11 cellular contexts compared by ENCODE assay signal in genomic region chr9:94919376-94920098, GRCh38.
DNase-seq lines count a peak whose midpoint lies in the region; ATAC-seq and TF ChIP-seq lines count a peak whose summit lies in the region.
"Had no signal": no experiment of that assay in that cellular context is flagged by ENCODE, and none has a peak within 500 bp of the region (broad histone marks: within the 10 kb centered on the region; RNA-seq: fewer than 3 reads in every experiment).

No MANE protein-coding gene starts in this region.

- H3K36me3 ChIP-seq in lung (ENCODE audit: control insufficient read depth in 2 of 2, insufficient read depth in 2 of 2, low read length in 2 of 2) (no peaks in the 10 kb centered on the region), upper lobe of right lung (no peaks in the 10 kb centered on the region)

- H3K27me3 ChIP-seq in lung (ENCODE audit: control insufficient read depth, insufficient read depth), result no peaks in the 10 kb centered on the region
- no peaks in the 10 kb centered on the region for H3K27me3 ChIP-seq in upper lobe of right lung

- H3K27me3 Mint-ChIP-seq in activated T-cell treated with anti-CD3 and anti-CD28 coated beads, Interleukin-2, amount 50 U/mL, for 72 hours (ENCODE audit: low read depth), result no peaks in the 10 kb centered on the region
- H3K27me3 Mint-ChIP-seq in CD14-positive monocyte (ENCODE audit: low read depth in 3 of 3), result peaks cover 0 to 3% (median 1%) of the 10 kb centered on the region in 3 donors
- H3K27me3 Mint-ChIP-seq: dendritic cell treated with granulocyte-macrophage colony-stimulating factor and Interleukin-4, amounts not matched to agents 40 ng/mL and 50 ng/mL, for 4 days had no signal

- no peaks in the 10 kb centered on the region for H3K9me3 ChIP-seq in lung (ENCODE audit: control insufficient read depth in 2 of 2, insufficient read depth in 1 of 2, low read length in 1 of 2)
- H3K9me3 ChIP-seq in upper lobe of right lung, result no peaks in the 10 kb centered on the region

- H3K4me3 ChIP-seq in coronary artery (peak overlapping the region; percentile 49), lung (no peak overlapping the region), upper lobe of right lung (no peak overlapping the region)

- H3K9me3 Mint-ChIP-seq in activated T-cell treated with anti-CD3 and anti-CD28 coated beads, Interleukin-2, amount 50 U/mL, for 72 hours, result no peaks in the 10 kb centered on the region
- no peaks in the 10 kb centered on the region for H3K9me3 Mint-ChIP-seq in CD14-positive monocyte
- H3K9me3 Mint-ChIP-seq: dendritic cell treated with granulocyte-macrophage colony-stimulating factor and Interleukin-4, amounts not matched to agents 40 ng/mL and 50 ng/mL, for 4 days had no signal

- intact Hi-C loops in upper lobe of right lung (cut with DNase I) (no loop called here), CD14-positive monocyte (cut with micrococcal nuclease) (no loop called here)

- H3K27ac Mint-ChIP-seq in activated T-cell treated with anti-CD3 and anti-CD28 coated beads, Interleukin-2, amount 50 U/mL, for 72 hours, result peak overlapping the region; percentile 20
- H3K27ac Mint-ChIP-seq in CD14-positive monocyte, result peak overlapping the region in 1 of 7 donors; percentile 26
- H3K27ac Mint-ChIP-seq: dendritic cell treated with granulocyte-macrophage colony-stimulating factor and Interleukin-4, amounts not matched to agents 40 ng/mL and 50 ng/mL, for 4 days had no signal

- TF ChIP-seq CTCF in coronary artery (IDR thresholded peaks at IDR 0.05) (no peak), lung (IDR thresholded peaks at IDR 0.05; ENCODE audit: control extremely low read depth, extremely low read depth) (no peak), upper lobe of right lung (IDR thresholded peaks at IDR 0.05) (no peak), CD14-positive monocyte (IDR thresholded peaks at IDR 0.05) (no peak)

- H3K4me1 ChIP-seq in lung (ENCODE audit: control insufficient read depth in 2 of 2, insufficient read depth in 2 of 2, low read length in 2 of 2), result peaks cover 12% of the 10 kb centered on the region in 2 donors
- H3K4me1 ChIP-seq in upper lobe of right lung, result peaks cover 44% of the 10 kb centered on the region

- no peak for ATAC-seq in activated T-cell treated with anti-CD3 and anti-CD28 coated beads, Interleukin-2, amount 50 U/mL, for 72 hours (replicated peaks in 1 of 2)
- ATAC-seq in lung (ENCODE audit: insufficient read depth, low FRiP score) (peak; percentile 34), upper lobe of right lung (peak; percentile 28)
- ATAC-seq: left colon had no signal

- WGBS in lung, 2 donors, result 76 to 89% methylated on average over 17 of the region's 17 CpGs

- H3K4me3 Mint-ChIP-seq in activated T-cell treated with anti-CD3 and anti-CD28 coated beads, Interleukin-2, amount 50 U/mL, for 72 hours, result no peak overlapping the region
- no peak overlapping the region for H3K4me3 Mint-ChIP-seq in CD14-positive monocyte
- H3K4me3 Mint-ChIP-seq: dendritic cell treated with granulocyte-macrophage colony-stimulating factor and Interleukin-4, amounts not matched to agents 40 ng/mL and 50 ng/mL, for 4 days had no signal

- no peak for DNase-seq in activated T-cell treated with anti-CD3 and anti-CD28 coated beads, Interleukin-2, amount 50 U/mL, for 72 hours
- DNase-seq in activated T-cell treated with anti-CD3 and anti-CD28 coated beads, Interleukin-2, amount 50 U/mL, for 48 hours, result no peak
- DNase-seq in coronary artery (ENCODE audit: low spot score), result peak; percentile 70
- no peak for DNase-seq in lung (ENCODE audit: low spot score)
- DNase-seq in upper lobe of right lung, result peak; percentile 73
- no peak for DNase-seq in CD14-positive monocyte (ENCODE audit: low spot score)
- no peak for DNase-seq in activated CD4-positive, alpha-beta T cell treated with anti-CD3 and anti-CD28 coated beads, Interleukin-2, amount 50 U/mL, for 48 hours
- DNase-seq in DMS 273 treated with DMSO at 0.1 percent for 48 hours (lab: John Stamatoyannopoulos, UW), result no peak
- DNase-seq: left colon, NCI-H1105 treated with DMSO at 0.1 percent for 48 hours had no signal

- no peaks in the 10 kb centered on the region for H3K36me3 Mint-ChIP-seq in activated T-cell treated with anti-CD3 and anti-CD28 coated beads, Interleukin-2, amount 50 U/mL, for 72 hours (ENCODE audit: insufficient read depth in 2 of 2)
- peaks cover 3 to 9% of the 10 kb centered on the region in 2 donors for H3K36me3 Mint-ChIP-seq in CD14-positive monocyte

- H3K27ac ChIP-seq in coronary artery, result peak overlapping the region; percentile 82 to 94
- peak overlapping the region in 1 of 2 donors; percentile 44 for H3K27ac ChIP-seq in lung (ENCODE audit: low read depth in 1 of 2, low read length in 1 of 2)
- peak overlapping the region; percentile 87 for H3K27ac ChIP-seq in upper lobe of right lung

- H3K4me1 Mint-ChIP-seq in activated T-cell treated with anti-CD3 and anti-CD28 coated beads, Interleukin-2, amount 50 U/mL, for 72 hours (ENCODE audit: low read depth), result no peaks in the 10 kb centered on the region
- peaks cover 17% of the 10 kb centered on the region for H3K4me1 Mint-ChIP-seq in CD14-positive monocyte

Comparison
In these comparisons a context has a peak if more than half of its experiments do, and no peak if none do; other contexts are left out.
1. ATAC-seq: peak in lung (single experiment) and upper lobe of right lung (single experiment); none in activated T-cell treated with anti-CD3 and anti-CD28 coated beads, Interleukin-2, amount 50 U/mL, for 72 hours (0 of 2).
2. DNase-seq: peak in coronary artery (single experiment) and upper lobe of right lung (single experiment); none in activated T-cell treated with anti-CD3 and anti-CD28 coated beads, Interleukin-2, amount 50 U/mL, for 72 hours (0 of 2), activated T-cell treated with anti-CD3 and anti-CD28 coated beads, Interleukin-2, amount 50 U/mL, for 48 hours (0 of 2), lung (single experiment), CD14-positive monocyte (single experiment), activated CD4-positive, alpha-beta T cell treated with anti-CD3 and anti-CD28 coated beads, Interleukin-2, amount 50 U/mL, for 48 hours (0 of 2) and DMS 273 treated with DMSO at 0.1 percent for 48 hours (single experiment).